11 cellular contexts compared by ENCODE assay signal in genomic region chr1:2550309-2550861, GRCh38. TPM values are rescaled to one million over a fixed set of nuclear protein-coding genes. Genes with fewer than 3 reads are reported as not detected.
DNase-seq lines count a peak whose midpoint lies in the region; ATAC-seq, FAIRE-seq and TF ChIP-seq lines count a peak whose summit lies in the region.
"Not testable (repeated sequence)": the region's sequence is repeated elsewhere in the genome, so short reads cannot be mapped to it uniquely, and the experiment has no call there.
"Had no signal": no experiment of that assay in that cellular context is flagged by ENCODE, and none has a peak within 500 bp of the region (broad histone marks: within the 10 kb centered on the region; RNA-seq: fewer than 3 reads in every experiment).

No MANE protein-coding gene starts in this region.

- H3K27ac Mint-ChIP-seq in activated CD4-positive, alpha-beta T cell treated with anti-CD3 and anti-CD28 coated beads, Interleukin-2, amount 10 ng/mL, durations not matched to agents 7 days and 5 days = peak overlapping the region; percentile 85
- H3K27ac Mint-ChIP-seq in activated naive CD8-positive, alpha-beta T cell = peak overlapping the region; percentile 87
- peak overlapping the region; percentile 93 for H3K27ac Mint-ChIP-seq in memory B cell

- not testable (repeated sequence) for TF ChIP-seq EP300 in upper lobe of left lung (IDR thresholded peaks at IDR 0.05)

- not testable (repeated sequence) for H3K36me3 ChIP-seq in BLaER1 treated with 17β-estradiol and CSF1 and Interleukin-3, amounts not matched to agents 10 nM and 100 nM; heart right ventricle; psoas muscle (ENCODE audit: insufficient read depth in 1 of 2, low read depth in 1 of 2); upper lobe of left lung

- peak overlapping the region in 1 of 10 experiments; percentile 24; a peak in 1 of 20 replicates for H3K4me3 ChIP-seq in BLaER1 treated with 17β-estradiol and CSF1 and Interleukin-3, amounts not matched to agents 10 nM and 100 nM
- peak overlapping the region in 9 of 10 donors; percentile 30 to 63 (median 48) for H3K4me3 ChIP-seq in heart right ventricle
- peak overlapping the region; percentile 66 for H3K4me3 ChIP-seq in psoas muscle
- peak overlapping the region in 3 of 4 donors; percentile 28 to 90 (median 70) for H3K4me3 ChIP-seq in upper lobe of left lung

- H3K36me3 Mint-ChIP-seq in activated CD4-positive, alpha-beta T cell treated with anti-CD3 and anti-CD28 coated beads, Interleukin-2, amount 10 ng/mL, durations not matched to agents 7 days and 5 days (ENCODE audit: low read depth); activated naive CD8-positive, alpha-beta T cell; memory B cell: not testable (repeated sequence)

- CTCF ChIA-PET in activated CD4-positive, alpha-beta T cell treated with anti-CD3 and anti-CD28 coated beads, Interleukin-2, amount 10 ng/mL, durations not matched to agents 7 days and 5 days (lab: Charles Lee) = not testable (repeated sequence)

- TF ChIP-seq POLR2A in upper lobe of left lung (IDR thresholded peaks at IDR 0.05) = not testable (repeated sequence)

- intact Hi-C loops in heart right ventricle (cut with DNase I); psoas muscle (cut with DNase I): not testable (repeated sequence)

- peak; percentile 100 for FAIRE-seq in GM18507 (lab: Jason Lieb, UNC)

- not testable (repeated sequence) for H3K9me3 Mint-ChIP-seq in activated CD4-positive, alpha-beta T cell treated with anti-CD3 and anti-CD28 coated beads, Interleukin-2, amount 10 ng/mL, durations not matched to agents 7 days and 5 days; activated naive CD8-positive, alpha-beta T cell (ENCODE audit: low read depth); memory B cell

- peak overlapping the region in 6 of 11 experiments; percentile 23 to 62 (median 54); a peak in 9 of 22 replicates for H3K27ac ChIP-seq in BLaER1 treated with 17β-estradiol and CSF1 and Interleukin-3, amounts not matched to agents 10 nM and 100 nM
- peak overlapping the region; percentile 57 to 99 (median 82) for H3K27ac ChIP-seq in heart right ventricle
- H3K27ac ChIP-seq in psoas muscle = not testable (repeated sequence)
- H3K27ac ChIP-seq in upper lobe of left lung = peak overlapping the region; percentile 46 to 97 (median 78)

- DNase-seq in GM18507 (ENCODE audit: extremely low spot score, insufficient read length, low read depth); activated CD4-positive, alpha-beta T cell treated with anti-CD3 and anti-CD28 coated beads, Interleukin-2, amount 10 ng/mL, durations not matched to agents 7 days and 5 days; heart right ventricle; memory B cell (ENCODE audit: low spot score in 2 of 2); psoas muscle: not testable (repeated sequence)
- DNase-seq in upper lobe of left lung = peak in 1 of 2 donors; percentile 6

- H3K4me3 Mint-ChIP-seq in activated CD4-positive, alpha-beta T cell treated with anti-CD3 and anti-CD28 coated beads, Interleukin-2, amount 10 ng/mL, durations not matched to agents 7 days and 5 days; activated naive CD8-positive, alpha-beta T cell; memory B cell: not testable (repeated sequence)

- not testable (repeated sequence) for TF ChIP-seq CTCF in heart right ventricle (IDR thresholded peaks at IDR 0.05); psoas muscle (IDR thresholded peaks at IDR 0.05); upper lobe of left lung (IDR thresholded peaks at IDR 0.05)

- H3K27me3 ChIP-seq in BLaER1 treated with 17β-estradiol and CSF1 and Interleukin-3, amounts not matched to agents 10 nM and 100 nM; heart right ventricle; upper lobe of left lung: not testable (repeated sequence)
- H3K27me3 ChIP-seq in psoas muscle (ENCODE audit: insufficient read depth in 3 of 3, low read length in 2 of 3) = peaks cover 0 to 22% (median 6%) of the 10 kb centered on the region in 3 donors

- H3K4me2 ChIP-seq in BLaER1 treated with 17β-estradiol and CSF1 and Interleukin-3, amounts not matched to agents 10 nM and 100 nM = peak overlapping the region; percentile 93 to 100 (median 97)

- 53 to 54% methylated on average over 10 to 11 of the region's 12 CpGs for WGBS in heart right ventricle, 2 donors
- WGBS in psoas muscle, 3 donors = 39 to 47% (median 41%) methylated on average over 8 to 11 of the region's 12 CpGs
- WGBS in upper lobe of left lung, 2 donors = 47 to 56% methylated on average over 5 to 11 of the region's 12 CpGs

- peaks cover 44% of the 10 kb centered on the region for H3K4me1 Mint-ChIP-seq in activated CD4-positive, alpha-beta T cell treated with anti-CD3 and anti-CD28 coated beads, Interleukin-2, amount 10 ng/mL, durations not matched to agents 7 days and 5 days
- H3K4me1 Mint-ChIP-seq in activated naive CD8-positive, alpha-beta T cell (ENCODE audit: low read depth) = peaks cover 27% of the 10 kb centered on the region
- H3K4me1 Mint-ChIP-seq in memory B cell = peaks cover 20% of the 10 kb centered on the region

- POLR2A ChIA-PET in activated CD4-positive, alpha-beta T cell treated with anti-CD3 and anti-CD28 coated beads, Interleukin-2, amount 10 ng/mL, durations not matched to agents 7 days and 5 days (lab: Charles Lee) = not testable (repeated sequence)

- not testable (repeated sequence) for H3K9me3 ChIP-seq in BLaER1 treated with 17β-estradiol and CSF1 and Interleukin-3, amounts not matched to agents 10 nM and 100 nM (replicated peaks in 1 of 11); heart right ventricle; psoas muscle; upper lobe of left lung

- peaks cover 69 to 89% (median 85%) of the 10 kb centered on the region in 10 experiments for H3K4me1 ChIP-seq in BLaER1 treated with 17β-estradiol and CSF1 and Interleukin-3, amounts not matched to agents 10 nM and 100 nM
- H3K4me1 ChIP-seq in heart right ventricle (peaks cover 30 to 63% (median 55%) of the 10 kb centered on the region in 9 donors), psoas muscle (peaks cover 15% of the 10 kb centered on the region), upper lobe of left lung (peaks cover 50 to 63% (median 57%) of the 10 kb centered on the region in 4 donors)

- ATAC-seq in heart right ventricle = peak; percentile 5 to 47 (median 30)
- ATAC-seq in memory B cell (ENCODE audit: low read depth); psoas muscle; upper lobe of left lung (ENCODE audit: low FRiP score in 2 of 2): not testable (repeated sequence)

- H3K9ac ChIP-seq in BLaER1 treated with 17β-estradiol and CSF1 and Interleukin-3, amounts not matched to agents 10 nM and 100 nM = peak overlapping the region in 2 of 11 experiments; percentile 39 to 81; a peak in 2 of 22 replicates

- H3K27me3 Mint-ChIP-seq in activated CD4-positive, alpha-beta T cell treated with anti-CD3 and anti-CD28 coated beads, Interleukin-2, amount 10 ng/mL, durations not matched to agents 7 days and 5 days; activated naive CD8-positive, alpha-beta T cell; memory B cell: not testable (repeated sequence)

- peaks cover 0 to 16% (median 4%) of the 10 kb centered on the region in 11 experiments; a peak in 10 of 22 replicates for H4K20me1 ChIP-seq in BLaER1 treated with 17β-estradiol and CSF1 and Interleukin-3, amounts not matched to agents 10 nM and 100 nM

RNA-seq across cellular contexts. Expression of gene TNFRSF14, which starts 5.8 kb away (rescaled TPM):
- 100 to 1,000 TPM; 182 to 192 TPM for total RNA-seq in activated CD4-positive, alpha-beta T cell treated with anti-CD3 and anti-CD28 coated beads, Interleukin-2, amount 10 ng/mL, durations not matched to agents 7 days and 5 days
- total RNA-seq in heart right ventricle = 10 to 100 TPM in 7 of 10 donors, 1 to 10 TPM in 3; 7.5 to 43.8 (median 13.0) TPM
- polyA plus RNA-seq in heart right ventricle = 10 to 100 TPM; 19.3 to 59.6 TPM
- total RNA-seq in psoas muscle = 10 to 100 TPM in 2 of 4 donors, 1 to 10 TPM in 2; 6.2 to 10.6 (median 8.9) TPM
- polyA plus RNA-seq in psoas muscle = 10 to 100 TPM in 1 of 3 donors, 1 to 10 TPM in 2; 6.6 to 10.8 (median 8.2) TPM
- 100 to 1,000 TPM in 4 of 6 donors, 10 to 100 TPM in 2; 61.1 to 641 (median 147) TPM for total RNA-seq in upper lobe of left lung

RNA-seq across cellular contexts. Expression of gene HES5, which starts 20.3 kb away (rescaled TPM):
- not detected for total RNA-seq in activated CD4-positive, alpha-beta T cell treated with anti-CD3 and anti-CD28 coated beads, Interleukin-2, amount 10 ng/mL, durations not matched to agents 7 days and 5 days
- total RNA-seq in heart right ventricle = 1 to 10 TPM in 6 of 10 donors, under 1 TPM in 3, not detected in 1; 0.51 to 3.1 (median 1.4) TPM
- 1 to 10 TPM; 1.0 to 1.1 TPM for polyA plus RNA-seq in heart right ventricle
- under 1 TPM; 0.18 to 0.77 (median 0.45) TPM for total RNA-seq in psoas muscle
- under 1 TPM in 2 of 3 donors, not detected in 1; 0.13 to 0.14 TPM for polyA plus RNA-seq in psoas muscle
- 1 to 10 TPM in 2 of 6 donors, under 1 TPM in 2, not detected in 2; 0.31 to 1.6 (median 0.92) TPM for total RNA-seq in upper lobe of left lung
- total RNA-seq: A172, IMR-90, LHCN-M2 had no signal
- polyA plus RNA-seq: IMR-90 had no signal

RNA-seq across cellular contexts. Expression of gene PANK4, which starts 24.0 kb away (rescaled TPM):
- 10 to 100 TPM; 66.6 to 76.6 TPM for total RNA-seq in activated CD4-positive, alpha-beta T cell treated with anti-CD3 and anti-CD28 coated beads, Interleukin-2, amount 10 ng/mL, durations not matched to agents 7 days and 5 days
- total RNA-seq in heart right ventricle (10 to 100 TPM; 29.8 to 56.4 (median 35.2) TPM), psoas muscle (10 to 100 TPM; 29.0 to 45.1 (median 35.3) TPM), upper lobe of left lung (100 to 1,000 TPM in 1 of 6 donors, 10 to 100 TPM in 5; 20.7 to 123 (median 36.9) TPM)
- polyA plus RNA-seq in heart right ventricle (10 to 100 TPM; 26.1 to 35.6 TPM), psoas muscle (10 to 100 TPM; 30.3 to 32.4 (median 31.9) TPM)

RNA-seq across cellular contexts. Expression of gene PRXL2B, which starts 36.2 kb away (rescaled TPM):
- 10 to 100 TPM; 25.2 to 33.3 TPM for total RNA-seq in activated CD4-positive, alpha-beta T cell treated with anti-CD3 and anti-CD28 coated beads, Interleukin-2, amount 10 ng/mL, durations not matched to agents 7 days and 5 days
- total RNA-seq in heart right ventricle (10 to 100 TPM in 1 of 10 donors, 1 to 10 TPM in 9; 3.7 to 10.3 (median 5.3) TPM), psoas muscle (1 to 10 TPM in 3 of 4 donors, under 1 TPM in 1; 0.97 to 3.9 (median 3.1) TPM), upper lobe of left lung (10 to 100 TPM; 10.5 to 34.2 (median 22.0) TPM)
- polyA plus RNA-seq in heart right ventricle (10 to 100 TPM in 1 of 2 donors, 1 to 10 TPM in 1; 6.8 to 12.0 TPM), psoas muscle (1 to 10 TPM; 1.8 to 3.0 (median 2.6) TPM)
